ENCODE assay signal across 16 cellular contexts in the genomic region with DNA sequence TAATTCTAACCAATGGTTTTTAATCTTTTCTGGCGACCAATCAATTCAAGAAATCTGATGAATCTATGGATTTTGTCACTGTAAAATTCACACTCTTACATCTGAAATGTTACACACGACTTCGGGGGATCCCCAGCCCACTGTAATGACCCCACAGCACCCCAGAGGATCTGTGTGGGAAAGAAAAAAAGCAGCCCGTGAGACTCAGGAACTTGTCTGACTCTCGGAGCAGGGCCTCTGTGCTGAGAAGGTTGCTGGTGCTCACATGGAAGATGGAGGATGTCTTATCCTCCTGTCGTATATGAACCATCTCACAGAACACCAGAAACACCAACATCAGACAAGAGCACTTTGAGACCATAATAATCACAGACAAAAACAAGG.
DNase-seq lines count a peak whose midpoint lies in the region; ATAC-seq and TF ChIP-seq lines count a peak whose summit lies in the region.
"Had no signal": no experiment of that assay in that cellular context is flagged by ENCODE, and none has a peak within 500 bp of the region (broad histone marks: within the 10 kb centered on the region; RNA-seq: fewer than 3 reads in every experiment).

No MANE protein-coding gene starts in this region.

- no peaks in the 10 kb centered on the region for H3K36me3 ChIP-seq in fibroblast of lung (ENCODE audit: control insufficient read depth, insufficient read depth, low read length)

- H3K27ac ChIP-seq in fibroblast of lung (ENCODE audit: insufficient read depth, low read length), result peak overlapping the region; percentile 48
- H3K27ac ChIP-seq: HL-60, PC-9 had no signal

- H3K36me3 Mint-ChIP-seq in chondrocyte (ENCODE audit: low read depth), result no peaks in the 10 kb centered on the region

- H3K27me3 ChIP-seq in fibroblast of lung (ENCODE audit: control insufficient read depth, insufficient read depth, low read length), result no peaks in the 10 kb centered on the region

- no peaks in the 10 kb centered on the region for H3K9me3 Mint-ChIP-seq in chondrocyte (ENCODE audit: low read depth)

- TF ChIP-seq CTCF in fibroblast of lung (conservative IDR thresholded peaks at IDR 0.05 in 1 of 2, IDR thresholded peaks at IDR 0.05 in 1 of 2; ENCODE audit: low read depth in 1 of 2, low read length in 2 of 2) (no peak), chondrocyte (IDR thresholded peaks at IDR 0.05) (no peak)

- no peak overlapping the region for H3K4me3 Mint-ChIP-seq in chondrocyte (ENCODE audit: unreplicated experiment)

- no peak overlapping the region for H3K27ac Mint-ChIP-seq in chondrocyte (ENCODE audit: unreplicated experiment)

- no peaks in the 10 kb centered on the region for H4K20me1 ChIP-seq in fibroblast of lung (ENCODE audit: control insufficient read depth, extremely low read depth, insufficient read depth, low read length)

- H3K79me2 ChIP-seq in fibroblast of lung (ENCODE audit: control insufficient read depth, insufficient read depth, low read length), result no peaks in the 10 kb centered on the region

- H3K9ac ChIP-seq in fibroblast of lung (ENCODE audit: insufficient read depth, low read length), result no peak overlapping the region

- ATAC-seq in GM18858 (IDR thresholded peaks at IDR 0.05; ENCODE audit: unreplicated experiment), result peak; percentile 39
- peak; percentile 63 for ATAC-seq in GM19463 (IDR thresholded peaks at IDR 0.05; ENCODE audit: unreplicated experiment)
- peak; percentile 57 for ATAC-seq in HG03280 (IDR thresholded peaks at IDR 0.05; ENCODE audit: unreplicated experiment)

- peaks cover 7% of the 10 kb centered on the region for H3K4me1 Mint-ChIP-seq in chondrocyte (ENCODE audit: low read depth)

- DNase-seq in fibroblast of lung (ENCODE audit: low read depth in 2 of 2) (no peak), chondrocyte (ENCODE audit: low spot score) (no peak), NCI-H774 (lab: John Stamatoyannopoulos, UW) (no peak), GM03348 (ENCODE audit: low spot score) (no peak)
- DNase-seq in activated CD8-positive, alpha-beta memory T cell treated with anti-CD3 and anti-CD28 coated beads for 24 hours, result no peak
- DNase-seq: C1 segment of cervical spinal cord, KBM-7, NCI-H1436 treated with DMSO at 0.1 percent for 48 hours, NCI-H2081, NCI-H526, PC-9, T-helper 1 cell had no signal

- H3K4me1 ChIP-seq in fibroblast of lung (ENCODE audit: control insufficient read depth, extremely low read depth, insufficient read depth, low read length), result peaks cover 19% of the 10 kb centered on the region

- no peak overlapping the region for H3K4me2 ChIP-seq in fibroblast of lung (ENCODE audit: extremely low read depth, insufficient read depth, low read length)
- H3K4me2 ChIP-seq: PC-9 had no signal

- H3K9me3 ChIP-seq in fibroblast of lung (ENCODE audit: control insufficient read depth, insufficient read depth, low read depth, low read length), result no peaks in the 10 kb centered on the region

- H3K4me3 ChIP-seq in fibroblast of lung (replicated peaks in 1 of 4; ENCODE audit: control extremely low read depth in 1 of 4, insufficient read depth in 1 of 4, low read depth in 3 of 4, low read length in 4 of 4), result no peak overlapping the region
- H3K4me3 ChIP-seq: PC-9 had no signal

- H3K27me3 Mint-ChIP-seq in chondrocyte (ENCODE audit: low read depth), result no peaks in the 10 kb centered on the region

- no peak overlapping the region for H2AFZ ChIP-seq in fibroblast of lung (ENCODE audit: low read length)
- H2AFZ ChIP-seq: PC-9 had no signal
